ENCODE assay signal across 29 cellular contexts in the genomic region with DNA sequence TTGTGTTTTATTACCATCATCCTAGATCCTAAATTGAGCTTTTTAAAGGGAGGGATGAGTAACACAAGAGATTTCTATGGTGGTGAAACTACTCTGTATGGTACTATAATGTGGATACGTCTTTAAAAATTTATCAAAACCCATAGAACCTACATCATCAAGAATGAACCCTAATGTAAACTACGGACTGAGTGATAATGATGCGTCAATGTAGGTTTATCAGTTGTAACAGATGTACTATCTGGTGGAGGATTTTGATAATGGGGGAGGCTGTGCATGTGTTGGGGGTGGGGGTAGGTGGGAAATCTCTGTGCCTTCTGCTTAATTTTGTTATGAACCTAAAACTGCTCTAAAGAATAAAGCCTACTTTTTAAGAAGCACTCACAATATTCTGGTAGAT.
"Had no signal": no experiment of that assay in that cellular context is flagged by ENCODE, and none has a peak within 500 bp of the region (broad histone marks: within the 10 kb centered on the region; RNA-seq: fewer than 3 reads in every experiment).

No MANE protein-coding gene starts in this region.

- H3K27me3 ChIP-seq: neural progenitor cell, ovary, right lobe of liver, sigmoid colon, spleen, suprapubic skin, testis, tibial artery, transverse colon, upper lobe of right lung, vagina had no signal

- H3K27ac ChIP-seq: neural progenitor cell, ovary, parathyroid adenoma, psoas muscle, right lobe of liver, sigmoid colon, spleen, suprapubic skin, testis, tibial artery, transverse colon, upper lobe of right lung, vagina had no signal

- H3K36me3 ChIP-seq: neural progenitor cell, ovary, right lobe of liver, sigmoid colon, spleen, suprapubic skin, tibial artery, transverse colon, upper lobe of right lung, vagina had no signal

- ATAC-seq: naive thymus-derived CD4-positive, alpha-beta T cell; natural killer cell; psoas muscle; right cardiac atrium; right lobe of liver; stimulated activated memory B cell treated with anti-CD40 and anti-IgM and Interleukin-4, amounts not matched to agents 10 μg/mL and 1 μg/mL and 100 μg/mL, for 72 hours; stimulated activated naive CD8-positive, alpha-beta T cell treated with anti-CD3 and anti-CD28 coated beads, Interleukin-15, amount 100 ng/mL, for 72 hours; stimulated activated naive CD8-positive, alpha-beta T cell treated with anti-CD3 and anti-CD28 coated beads, Interleukin-15, Interleukin-2, amounts not matched to agents 100 U/mL and 50 U/mL, for 24 hours; upper lobe of right lung had no signal

- H3K9me3 ChIP-seq: ovary, psoas muscle, right lobe of liver, spleen, suprapubic skin, testis, tibial artery, transverse colon, upper lobe of right lung, vagina had no signal

- H3K79me2 ChIP-seq: parathyroid adenoma had no signal

- H3K4me2 ChIP-seq: neural progenitor cell had no signal

- FAIRE-seq: small intestine had no signal

- H3K4me1 ChIP-seq: parathyroid adenoma, psoas muscle, right lobe of liver, sigmoid colon, spleen, suprapubic skin, testis, transverse colon, upper lobe of right lung, vagina had no signal

- DNase-seq: naive thymus-derived CD4-positive, alpha-beta T cell; natural killer cell; occipital lobe; ovary; posterior cingulate gyrus; psoas muscle; right cardiac atrium; right lobe of liver; sigmoid colon; small intestine; spleen; stimulated activated CD4-positive, alpha-beta T cell treated with anti-CD3 and anti-CD28 coated beads, Interleukin-12 subunit alpha, Interleukin-12 subunit beta, amount 100 ng/mL, for 4 hours; stimulated activated CD4-positive, alpha-beta T cell treated with anti-CD3 and anti-CD28 coated beads, Interleukin-1b, Interleukin-23, amount 100 ng/mL, for 48 hours; stimulated activated CD4-positive, alpha-beta T cell treated with anti-CD3 and anti-CD28 coated beads, Interleukin-4, amount 100 ng/mL, for 1 hour; stimulated activated CD4-positive, alpha-beta T cell treated with anti-CD3 and anti-CD28 coated beads, Interleukin-4, amount 100 ng/mL, for 4 hours; stimulated activated CD8-positive, alpha-beta memory T cell treated with anti-CD3 and anti-CD28 coated beads, Interleukin-4, amount 100 ng/mL, for 48 hours; stimulated activated naive CD4-positive, alpha-beta T cell; stimulated activated naive CD8-positive, alpha-beta T cell treated with anti-CD3 and anti-CD28 coated beads, Interleukin-15, amount 100 ng/mL, for 72 hours; stimulated activated naive CD8-positive, alpha-beta T cell treated with anti-CD3 and anti-CD28 coated beads, Interleukin-15, Interleukin-2, amounts not matched to agents 100 U/mL and 50 U/mL, for 24 hours; substantia nigra; testis; tibial artery; transverse colon; upper lobe of right lung had no signal

- H3K9ac ChIP-seq: neural progenitor cell, parathyroid adenoma had no signal

- H3K4me3 ChIP-seq: neural progenitor cell, ovary, psoas muscle, right lobe of liver, sigmoid colon, spleen, suprapubic skin, testis, tibial artery, transverse colon, upper lobe of right lung, vagina had no signal
